23 cellular contexts compared by ENCODE assay signal in genomic region chr9:93860694-93861658, GRCh38.
DNase-seq lines count a peak whose midpoint lies in the region; ATAC-seq, FAIRE-seq and TF ChIP-seq lines count a peak whose summit lies in the region.
"Had no signal": no experiment of that assay in that cellular context is flagged by ENCODE, and none has a peak within 500 bp of the region (broad histone marks: within the 10 kb centered on the region; RNA-seq: fewer than 3 reads in every experiment).

No MANE protein-coding gene starts in this region.

- H3K4me1 ChIP-seq in SK-N-SH (ENCODE audit: control insufficient read depth in 1 of 2, insufficient read depth in 2 of 2, low read depth in 1 of 2, low read length in 1 of 2) (no peaks in the 10 kb centered on the region; a peak in 1 of 4 replicates), HepG2 (ENCODE audit: insufficient read depth, low read length) (no peaks in the 10 kb centered on the region), upper lobe of right lung (no peaks in the 10 kb centered on the region), MM.1S (ENCODE audit: low read length) (no peaks in the 10 kb centered on the region)
- H3K4me1 ChIP-seq: adrenal gland, foreskin keratinocyte had no signal

- TF ChIP-seq CTCF in SK-N-SH (IDR thresholded peaks at IDR 0.05) (no peak), HepG2 (CRISPR knock-in tag; IDR thresholded peaks at IDR 0.05) (no peak; the same call in 1 of the 2 replicates), upper lobe of right lung (IDR thresholded peaks at IDR 0.05) (no peak), MM.1S (IDR thresholded peaks at IDR 0.05; ENCODE audit: low read length) (no peak)

- TF ChIP-seq EP300 in SK-N-SH (IDR thresholded peaks at IDR 0.05; ENCODE audit: borderline replicate concordance in 1 of 2, low read depth in 1 of 2, low read length in 1 of 2): no peak
- TF ChIP-seq EP300 in HepG2 (IDR thresholded peaks at IDR 0.05; ENCODE audit: low read depth in 2 of 2, low read length in 2 of 2): no peak
- no peak for TF ChIP-seq EP300 in HepG2 (CRISPR knock-in tag; IDR thresholded peaks at IDR 0.05; ENCODE audit: borderline replicate concordance)

- TF ChIP-seq POLR2A in HepG2 (IDR thresholded peaks at IDR 0.05; ENCODE audit: insufficient read depth in 1 of 2, low read depth in 2 of 2, low read length in 2 of 2): no peak

- H3K27ac ChIP-seq in SK-N-SH (ENCODE audit: low read depth in 2 of 2, low read length in 1 of 2) (no peak overlapping the region), HepG2 (ENCODE audit: extremely low read length, insufficient read depth, low read length) (no peak overlapping the region), upper lobe of right lung (no peak overlapping the region), MM.1S (ENCODE audit: low read length) (no peak overlapping the region)
- H3K27ac ChIP-seq: adrenal gland, foreskin keratinocyte, heart right ventricle, HL-60 had no signal

- POLR2A ChIA-PET in SK-N-SH (lab: Yijun Ruan, JAX): no interaction called here
- POLR2A ChIA-PET in HepG2 (lab: Yijun Ruan, JAX): no interaction called here

- H3K27me3 ChIP-seq in SK-N-SH (ENCODE audit: insufficient read depth) (no peaks in the 10 kb centered on the region), HepG2 (ENCODE audit: control insufficient read depth in 1 of 2, insufficient read depth in 2 of 2, low read length in 2 of 2) (peaks cover 0 to 27% of the 10 kb centered on the region in 2 experiments; a peak in 3 of 5 replicates), upper lobe of right lung (peaks cover 37% of the 10 kb centered on the region), MM.1S (replicated peaks; ENCODE audit: insufficient read depth, low read length) (no peaks in the 10 kb centered on the region)

- TF ChIP-seq RAD21 in SK-N-SH (IDR thresholded peaks at IDR 0.05; ENCODE audit: low read length): no peak
- TF ChIP-seq RAD21 in HepG2 (CRISPR knock-in tag; IDR thresholded peaks at IDR 0.05): no peak

- CTCF ChIA-PET in SK-N-SH (lab: Yijun Ruan, JAX) (no interaction called here), HepG2 (lab: Yijun Ruan, JAX; ENCODE audit: low intra/inter-chr PET ratio, low total read pairs) (no interaction called here)

- no peaks in the 10 kb centered on the region for H3K36me3 ChIP-seq in SK-N-SH (replicated peaks in 1 of 2; ENCODE audit: control insufficient read depth in 1 of 2, insufficient read depth in 2 of 2, low read length in 1 of 2)
- H3K36me3 ChIP-seq in HepG2 (replicated peaks in 1 of 2; ENCODE audit: control insufficient read depth in 1 of 2, insufficient read depth in 2 of 2, low read length in 2 of 2): no peaks in the 10 kb centered on the region
- H3K36me3 ChIP-seq in upper lobe of right lung: no peaks in the 10 kb centered on the region
- H3K36me3 ChIP-seq in MM.1S (replicated peaks; ENCODE audit: insufficient read depth, low read length): no peaks in the 10 kb centered on the region
- H3K36me3 ChIP-seq: adrenal gland, heart right ventricle had no signal

- H3K4me2 ChIP-seq in SK-N-SH: no peak overlapping the region
- H3K4me2 ChIP-seq in HepG2 (ENCODE audit: low read depth, low read length): 0 out of 2 replicates have a peak overlapping the region, but pooled peaks have one; percentile 8
- H3K4me2 ChIP-seq in MM.1S (ENCODE audit: low read depth, low read length): no peak overlapping the region

- H3K9ac ChIP-seq in SK-N-SH (no peak overlapping the region), HepG2 (ENCODE audit: insufficient read depth, low read depth, low read length) (no peak overlapping the region), MM.1S (ENCODE audit: low read length) (no peak overlapping the region)

- H3K4me3 ChIP-seq in SK-N-SH (ENCODE audit: low read depth in 2 of 2, low read length in 1 of 2) (no peak overlapping the region; a peak in 1 of 4 replicates), HepG2 (replicated peaks in 1 of 3; ENCODE audit: insufficient read depth in 1 of 3, low read depth in 2 of 3, low read length in 3 of 3) (no peak overlapping the region), upper lobe of right lung (no peak overlapping the region), MM.1S (ENCODE audit: low read length) (no peak overlapping the region)
- H3K4me3 ChIP-seq: adrenal gland had no signal

- DNase-seq in SK-N-SH (peak; percentile 66), ecto neural progenitor cell (ENCODE audit: low spot score) (peak; percentile 55), HepG2 (ENCODE audit: low spot score) (no peak), upper lobe of right lung (peak; percentile 62), MM.1S (no peak), NCI-H69 (lab: John Stamatoyannopoulos, UW) (no peak)
- DNase-seq: activated naive CD4-positive, alpha-beta T cell treated with Interleukin-2 at 50 U/mL for 16 hours; activated T-cell treated with anti-CD3 and anti-CD28 coated beads, Interleukin-2, amount 50 U/mL, for 4 hours; adrenal gland; CD8-positive, alpha-beta T cell; DMS153; erythroblast; foreskin keratinocyte; heart right ventricle; NCI-H1105; NCI-H2029 treated with DMSO at 0.1 percent for 48 hours; SIG-M5; T-cell had no signal

- no peak; the same call in 2 of the 3 replicates for ATAC-seq in SK-N-SH treated with all-trans-retinoic acid at 6 μM for 48 hours
- no peak; the same call in 2 of the 3 replicates for ATAC-seq in HepG2
- ATAC-seq in upper lobe of right lung: peak; percentile 20
- no peak for ATAC-seq in GM21723 (IDR thresholded peaks at IDR 0.05; ENCODE audit: unreplicated experiment)
- ATAC-seq: activated T-cell treated with anti-CD3 and anti-CD28 coated beads, Interleukin-2, amount 50 U/mL, for 4 hours; CD8-positive, alpha-beta T cell; foreskin keratinocyte; Panc1; T-cell had no signal

- intact Hi-C loops in HepG2 (cut with micrococcal nuclease; ENCODE audit: unreplicated experiment) (no loop called here), upper lobe of right lung (cut with DNase I) (no loop called here)

- no peak for FAIRE-seq in HepG2 (lab: Jason Lieb, UNC)
- FAIRE-seq: A204.1 had no signal

- WGBS in SK-N-SH (ENCODE audit: low lambda C conversion rate): 18% methylated on average over 24 of the region's 50 CpGs
- 60% methylated on average over 39 of the region's 50 CpGs for WGBS in HepG2 (ENCODE audit: low lambda C conversion rate)

- in situ Hi-C loops in HepG2 (cut with HindIII; ENCODE audit: extremely low pct_ligation_motif_present, low pct_unique_long_range_greater_than_20kb): no loop called here

- H3K9me3 ChIP-seq in SK-N-SH: no peaks in the 10 kb centered on the region
- H3K9me3 ChIP-seq in HepG2 (ENCODE audit: low read length): no peaks in the 10 kb centered on the region
- no peaks in the 10 kb centered on the region for H3K9me3 ChIP-seq in upper lobe of right lung
- no peaks in the 10 kb centered on the region for H3K9me3 ChIP-seq in MM.1S (replicated peaks; ENCODE audit: insufficient read depth, low read length)
- H3K9me3 ChIP-seq: adrenal gland, heart right ventricle had no signal

- BruUV-seq in HepG2 (replicated peaks; lab: Mats Ljungman, UMichigan): no TSS peak

- no peaks in the 10 kb centered on the region for H3K9me2 ChIP-seq in SK-N-SH
- no peaks in the 10 kb centered on the region for H3K9me2 ChIP-seq in MM.1S (replicated peaks; ENCODE audit: insufficient read depth, low read length)

- no peaks in the 10 kb centered on the region for H3K79me2 ChIP-seq in SK-N-SH (ENCODE audit: insufficient read depth)
- no peaks in the 10 kb centered on the region for H3K79me2 ChIP-seq in HepG2 (ENCODE audit: insufficient read depth, low read length)
- no peaks in the 10 kb centered on the region for H3K79me2 ChIP-seq in MM.1S (ENCODE audit: low read length)

- H2AFZ ChIP-seq in SK-N-SH (ENCODE audit: low read depth) (no peak overlapping the region), HepG2 (ENCODE audit: low read length) (no peak overlapping the region), MM.1S (ENCODE audit: low read length) (no peak overlapping the region)

- H3F3A ChIP-seq in SK-N-SH (replicated peaks; ENCODE audit: insufficient read depth): no peaks in the 10 kb centered on the region
- no peaks in the 10 kb centered on the region for H3F3A ChIP-seq in MM.1S (ENCODE audit: insufficient read depth, low read length)

- H4K20me1 ChIP-seq in SK-N-SH (ENCODE audit: insufficient read depth) (no peaks in the 10 kb centered on the region), HepG2 (ENCODE audit: insufficient read depth, low read length) (no peaks in the 10 kb centered on the region), MM.1S (ENCODE audit: insufficient read depth, low read length) (no peaks in the 10 kb centered on the region)

TF ChIP-seq in SK-N-SH, 30 proteins besides CTCF, POLR2A, EP300 and RAD21 (continues in another document):
- no peak for TF ChIP-seq PBX3 (IDR thresholded peaks at IDR 0.05)

TF ChIP-seq in SK-N-SH treated with all-trans-retinoic acid at 6 μM for 48 hours, 23 proteins besides CTCF, POLR2A, EP300 and RAD21:
- TF ChIP-seq ESRRG (CRISPR knock-in tag; IDR thresholded peaks at IDR 0.05) (no peak), ZC3H10 (CRISPR knock-in tag; IDR thresholded peaks at IDR 0.05) (no peak), CREB5 (CRISPR knock-in tag; IDR thresholded peaks at IDR 0.05; ENCODE audit: low read depth) (no peak)

TF ChIP-seq in HepG2, 621 proteins besides CTCF, POLR2A, EP300 and RAD21 (continues in another document):
- TF ChIP-seq MIER3 (CRISPR knock-in tag; IDR thresholded peaks at IDR 0.05; ENCODE audit: borderline replicate concordance) (no peak), ZBTB21 (CRISPR knock-in tag; IDR thresholded peaks at IDR 0.05) (no peak), IKZF1 (IDR thresholded peaks at IDR 0.05) (no peak), ZNF710 (CRISPR knock-in tag; IDR thresholded peaks at IDR 0.05; ENCODE audit: borderline replicate concordance) (no peak), FOXK2 (IDR thresholded peaks at IDR 0.05) (no peak), TARDBP (CRISPR knock-in tag; IDR thresholded peaks at IDR 0.05) (no peak), NBN (conservative IDR thresholded peaks at IDR 0.05) (no peak), GATAD1 (CRISPR knock-in tag; IDR thresholded peaks at IDR 0.05) (no peak), FOSL2 (CRISPR knock-in tag; IDR thresholded peaks at IDR 0.05) (no peak), SSRP1 (CRISPR knock-in tag; IDR thresholded peaks at IDR 0.05) (no peak)

Comparison
In these comparisons a context has a peak if more than half of its experiments do, and no peak if none do; other contexts are left out.
1. DNase-seq: peak in SK-N-SH (single experiment), ecto neural progenitor cell (single experiment) and upper lobe of right lung (single experiment); none in HepG2 (single experiment), MM.1S (single experiment) and NCI-H69 (single experiment).